Comparison of ENCODE assay signal across 1 cellular context in genomic region chr6:110398778-110399177, GRCh38.
TF ChIP-seq lines count a peak whose summit lies in the region.

No MANE protein-coding gene starts in this region.

TF ChIP-seq in K562, 482 proteins besides CTCF, POLR2A, EP300 and RAD21:
- TF ChIP-seq JUND (IDR thresholded peaks at IDR 0.05; ENCODE audit: borderline replicate concordance, low read depth, low read length) = peak; percentile 65
- TF ChIP-seq JUND (tag; IDR thresholded peaks at IDR 0.05; ENCODE audit: borderline replicate concordance, low read depth, low read length) = peak; percentile 71; the same call in 1 of the 3 replicates
- no peak for TF ChIP-seq CREB3 (tag; conservative IDR thresholded peaks at IDR 0.05; ENCODE audit: low read depth)
- peak; percentile 83 for TF ChIP-seq FOSL1 (tag; conservative IDR thresholded peaks at IDR 0.05)
- no peak for TF ChIP-seq ZKSCAN3 (CRISPR knock-in tag; IDR thresholded peaks at IDR 0.05)
- TF ChIP-seq ZBTB17 (CRISPR knock-in tag; IDR thresholded peaks at IDR 0.05) = 0 out of 2 replicates have a peak, but pooled peaks have one; percentile 51
- TF ChIP-seq JUN (IDR thresholded peaks at IDR 0.05; ENCODE audit: borderline replicate concordance, low read depth, low read length) = no peak
- no peak for TF ChIP-seq JUN (CRISPR knock-in tag; IDR thresholded peaks at IDR 0.05; ENCODE audit: borderline replicate concordance)
- no peak for TF ChIP-seq PBX2 (CRISPR knock-in tag; IDR thresholded peaks at IDR 0.05; ENCODE audit: low read depth)
- peak; percentile 25; the same call in 1 of the 2 replicates for TF ChIP-seq PBX2 (tag; conservative IDR thresholded peaks at IDR 0.05; ENCODE audit: low read depth)
- no peak for TF ChIP-seq CBFA2T3 (IDR thresholded peaks at IDR 0.05)
- TF ChIP-seq RBM34 (IDR thresholded peaks at IDR 0.05; ENCODE audit: borderline replicate concordance, insufficient read depth, low read length) = no peak
- TF ChIP-seq PML (IDR thresholded peaks at IDR 0.05; ENCODE audit: low read length) = no peak
- TF ChIP-seq PHTF2 (CRISPR knock-in tag; IDR thresholded peaks at IDR 0.05) = no peak
- TF ChIP-seq POLR3A (IDR thresholded peaks at IDR 0.05; ENCODE audit: borderline replicate concordance, extremely low read depth, insufficient read depth, insufficient read length) = no peak
- TF ChIP-seq ETV6 (IDR thresholded peaks at IDR 0.05; ENCODE audit: borderline replicate concordance in 1 of 2, low read depth in 2 of 2, low read length in 1 of 2) = 0 out of 4 replicates have a peak, but pooled peaks of 1 of the 2 experiments have one; percentile 30
- TF ChIP-seq ETV6 (CRISPR knock-in tag; IDR thresholded peaks at IDR 0.05; ENCODE audit: borderline replicate concordance) = no peak
- TF ChIP-seq ZFP36 (IDR thresholded peaks at IDR 0.05; ENCODE audit: low read depth, low read length, partially characterized antibody) = peak; percentile 90
- TF ChIP-seq IFI16 (CRISPR knock-in tag; IDR thresholded peaks at IDR 0.05) = no peak
- no peak for TF ChIP-seq SMAD2 (IDR thresholded peaks at IDR 0.05; ENCODE audit: low read depth, low read length)
- no peak for TF ChIP-seq MECOM (CRISPR knock-in tag; IDR thresholded peaks at IDR 0.05)
- peak; percentile 29; the same call in 1 of the 2 replicates for TF ChIP-seq ATF3 (IDR thresholded peaks at IDR 0.05)
- no peak for TF ChIP-seq ATF3 (CRISPR knock-in tag; conservative IDR thresholded peaks at IDR 0.05)
- 0 out of 2 replicates have a peak, but pooled peaks have one; percentile 17 for TF ChIP-seq ETV1 (tag; conservative IDR thresholded peaks at IDR 0.05; ENCODE audit: low read depth)
- no peak for TF ChIP-seq ZBTB34 (CRISPR knock-in tag; IDR thresholded peaks at IDR 0.05)
- no peak for TF ChIP-seq NKRF (IDR thresholded peaks at IDR 0.05; ENCODE audit: borderline replicate concordance)
- no peak for TF ChIP-seq HNRNPUL1 (IDR thresholded peaks at IDR 0.05; ENCODE audit: low read length)
- peak; percentile 33 for TF ChIP-seq MEIS2 (IDR thresholded peaks at IDR 0.05; ENCODE audit: partially characterized antibody)
- 0 out of 2 replicates have a peak, but pooled peaks have one; percentile 33 for TF ChIP-seq NFE2 (IDR thresholded peaks at IDR 0.05; ENCODE audit: low read depth)
- TF ChIP-seq SMARCA5 (IDR thresholded peaks at IDR 0.05) = no peak
